ENCODE assay signal across 8 cellular contexts in the genomic region with DNA sequence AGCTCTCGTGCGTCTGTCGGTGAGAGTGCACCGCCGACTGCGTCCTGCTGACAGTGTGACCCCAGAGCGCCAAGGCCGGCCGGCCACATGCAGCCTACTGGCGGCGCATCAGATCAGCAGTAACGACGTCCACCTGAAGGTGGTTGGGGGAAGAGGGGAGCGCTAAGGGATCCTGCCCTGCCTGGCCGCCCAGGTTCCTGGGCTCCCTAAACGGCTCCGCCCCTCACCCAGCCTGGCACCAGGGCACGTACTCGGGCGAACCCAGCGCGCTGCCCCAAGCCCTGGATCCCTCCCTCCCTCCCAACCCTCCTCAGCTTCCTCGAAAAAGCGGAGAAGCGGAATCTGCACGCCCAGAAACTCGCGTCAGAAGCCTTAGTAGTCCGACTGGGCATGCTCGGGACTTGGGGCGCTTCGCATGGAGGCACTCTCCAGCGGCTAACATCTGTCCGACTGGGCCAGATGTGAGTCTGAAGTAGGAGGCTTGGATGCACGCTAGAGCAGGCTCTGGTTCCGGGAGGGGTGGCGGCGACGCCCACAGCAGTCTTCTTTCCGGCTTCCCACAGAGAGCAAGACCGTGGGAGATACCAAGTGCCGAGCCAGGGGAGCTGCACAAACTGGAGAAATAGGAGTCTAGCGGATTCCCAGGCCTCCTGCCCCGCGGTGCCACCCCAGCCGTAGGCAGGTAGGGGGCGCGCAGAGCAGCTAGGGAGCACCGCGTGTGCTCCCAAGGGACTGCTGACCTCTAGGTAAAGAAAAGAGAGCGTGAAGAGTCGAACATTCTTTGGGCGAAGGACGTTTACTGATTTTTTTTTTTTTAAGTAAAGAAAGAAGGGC.
DNase-seq lines count a peak whose midpoint lies in the region; ATAC-seq, FAIRE-seq and TF ChIP-seq lines count a peak whose summit lies in the region.

No MANE protein-coding gene starts in this region.

- peaks cover 18% of the 10 kb centered on the region for H3K4me1 Mint-ChIP-seq in activated CD4-positive, alpha-beta T cell treated with anti-CD3 and anti-CD28 coated beads for 36 hours

- H3K9me3 ChIP-seq in breast epithelium (no peaks in the 10 kb centered on the region), kidney (ENCODE audit: control insufficient read depth in 1 of 2, low read length in 2 of 2) (no peaks in the 10 kb centered on the region), spleen (no peaks in the 10 kb centered on the region)

- H3K27ac Mint-ChIP-seq in activated CD4-positive, alpha-beta T cell treated with anti-CD3 and anti-CD28 coated beads for 36 hours: no peak overlapping the region

- FAIRE-seq in kidney (lab: Jason Lieb, UNC): no peak

- intact Hi-C loops in activated CD4-positive, alpha-beta T cell treated with anti-CD3 and anti-CD28 coated beads for 36 hours (cut with DNase I, micrococcal nuclease): loop anchor here in 1 of 2 experiments (5.0 to 10.0 kb wide), 2 partner anchors 92 to 800 kb away; no protein-coding TSS in a partner anchor
- intact Hi-C loops in breast epithelium (cut with DNase I; ENCODE audit: low total_unique reads): no loop called here
- intact Hi-C loops in kidney (cut with DNase I): no loop called here
- intact Hi-C loops in spleen (cut with DNase I; ENCODE audit: low total_unique reads): no loop called here

- H3K4me1 ChIP-seq in breast epithelium: no peaks in the 10 kb centered on the region
- no peaks in the 10 kb centered on the region for H3K4me1 ChIP-seq in kidney (ENCODE audit: control insufficient read depth in 1 of 2, insufficient read depth in 1 of 2, low read depth in 1 of 2, low read length in 2 of 2)
- peaks cover 0 to 31% (median 15%) of the 10 kb centered on the region in 6 donors for H3K4me1 ChIP-seq in spleen

- H3K4me3 ChIP-seq in breast epithelium (peak overlapping the region; percentile 50 to 61 (median 53)), kidney (ENCODE audit: low read length in 2 of 2) (peak overlapping the region; percentile 65 to 68), spleen (peak overlapping the region; percentile 5 to 65 (median 32))

- DNase-seq in activated CD4-positive, alpha-beta T cell treated with anti-CD3 and anti-CD28 coated beads for 36 hours: peak; percentile 50
- DNase-seq in activated CD4-positive, alpha-beta T cell treated with anti-CD3 and anti-CD28 coated beads, Interleukin-2, amount 50 U/mL, for 4 hours: no peak
- DNase-seq in NCI-H524 (lab: John Stamatoyannopoulos, UW) (peak; percentile 75 to 88), breast epithelium (ENCODE audit: low spot score in 2 of 2) (peak in 1 of 2 donors; percentile 23), kidney (peak; percentile 85), spleen (peak; percentile 80), GM20000 (ENCODE audit: low spot score) (no peak)

- H3K27me3 ChIP-seq in breast epithelium (peaks cover 0 to 33% of the 10 kb centered on the region in 2 donors), spleen (replicated peaks in 1 of 7) (peaks cover 0 to 48% (median 27%) of the 10 kb centered on the region in 7 donors)

- no peaks in the 10 kb centered on the region for H3K36me3 ChIP-seq in breast epithelium
- H3K36me3 ChIP-seq in kidney (ENCODE audit: control insufficient read depth in 1 of 2, insufficient read depth in 2 of 2, low read length in 2 of 2): no peaks in the 10 kb centered on the region
- no peaks in the 10 kb centered on the region for H3K36me3 ChIP-seq in spleen

- H3K9ac ChIP-seq in kidney (ENCODE audit: low read length in 2 of 2): peak overlapping the region in 1 of 2 donors; percentile 46

- peak; percentile 55 for ATAC-seq in activated CD4-positive, alpha-beta T cell treated with anti-CD3 and anti-CD28 coated beads for 36 hours
- no peak for ATAC-seq in HG03565 (IDR thresholded peaks at IDR 0.05; ENCODE audit: unreplicated experiment)

- H3K36me3 Mint-ChIP-seq in activated CD4-positive, alpha-beta T cell treated with anti-CD3 and anti-CD28 coated beads for 36 hours (ENCODE audit: low read depth): no peaks in the 10 kb centered on the region

- H3K27me3 Mint-ChIP-seq in activated CD4-positive, alpha-beta T cell treated with anti-CD3 and anti-CD28 coated beads for 36 hours: peaks cover 30% of the 10 kb centered on the region

- H3K27ac ChIP-seq in breast epithelium: peak overlapping the region; percentile 8 to 62
- H3K27ac ChIP-seq in kidney (ENCODE audit: low read depth in 2 of 2, low read length in 2 of 2): peak overlapping the region in 1 of 2 donors; percentile 51
- H3K27ac ChIP-seq in spleen: peak overlapping the region in 2 of 8 donors; percentile 61 to 82

- H3K9me3 Mint-ChIP-seq in activated CD4-positive, alpha-beta T cell treated with anti-CD3 and anti-CD28 coated beads for 36 hours (ENCODE audit: low read depth): no peaks in the 10 kb centered on the region

- H3K4me3 Mint-ChIP-seq in activated CD4-positive, alpha-beta T cell treated with anti-CD3 and anti-CD28 coated beads for 36 hours: peak overlapping the region; percentile 67

- TF ChIP-seq CTCF in breast epithelium (IDR thresholded peaks at IDR 0.05) (no peak), kidney (IDR thresholded peaks at IDR 0.05; ENCODE audit: borderline replicate concordance, extremely low read depth, insufficient read depth) (peak; percentile 22), spleen (IDR thresholded peaks at IDR 0.05 in 8 of 11, conservative IDR thresholded peaks at IDR 0.05 in 3 of 11) (no peak), GM20000 (IDR thresholded peaks at IDR 0.05; ENCODE audit: extremely low read depth, missing control alignments) (no peak)

- no peak for TF ChIP-seq POLR2A in breast epithelium (IDR thresholded peaks at IDR 0.05)
- no peak for TF ChIP-seq POLR2A in spleen (IDR thresholded peaks at IDR 0.05)

- POLR2A ChIA-PET in activated CD4-positive, alpha-beta T cell treated with anti-CD3 and anti-CD28 coated beads for 36 hours (lab: Charles Lee): interaction anchor here (0.6 kb wide), 1 partner anchor 117 kb away, joined by 5 read pairs; no protein-coding TSS in a partner anchor

- 2 to 40% (median 4%) methylated on average over 19 to 54 of the region's 54 CpGs for WGBS in spleen, 5 donors

- CTCF ChIA-PET in activated CD4-positive, alpha-beta T cell treated with anti-CD3 and anti-CD28 coated beads for 36 hours (lab: Charles Lee): interaction anchor here (0.6 kb wide), 2 partner anchors 26 to 1358 kb away, joined by 3 to 4 read pairs; no protein-coding TSS in a partner anchor

Comparison
In these comparisons a context has a peak if more than half of its experiments do, and no peak if none do; other contexts are left out.
1. DNase-seq: peak in activated CD4-positive, alpha-beta T cell treated with anti-CD3 and anti-CD28 coated beads for 36 hours (single experiment), NCI-H524 (2 of 2), kidney (single experiment) and spleen (single experiment); none in activated CD4-positive, alpha-beta T cell treated with anti-CD3 and anti-CD28 coated beads, Interleukin-2, amount 50 U/mL, for 4 hours (0 of 2) and GM20000 (single experiment).
2. Peak in every context shown above with its lines, with median percentiles within 50 percentile points of each other: H3K4me3 ChIP-seq.